Comparison of ENCODE assay signal across 22 cellular contexts in the genomic region with DNA sequence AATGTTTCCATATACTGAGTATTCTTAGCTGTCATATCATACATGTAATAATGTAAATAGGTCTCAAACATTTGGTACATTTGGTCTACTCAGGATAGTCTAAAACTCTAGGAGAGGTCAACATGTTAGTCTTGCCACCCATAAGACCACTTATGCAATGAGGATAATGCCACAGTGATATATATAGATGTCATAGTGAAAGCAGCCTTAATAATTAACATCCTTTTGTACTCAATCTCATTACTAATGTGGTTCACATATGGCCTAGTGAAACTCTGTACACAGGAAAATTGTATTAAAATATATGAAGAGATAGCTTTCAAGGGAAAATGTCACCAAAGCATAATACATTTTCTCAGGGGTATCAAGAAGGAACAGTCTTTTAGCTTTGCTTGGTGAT.
DNase-seq lines count a peak whose midpoint lies in the region; ATAC-seq, FAIRE-seq and TF ChIP-seq lines count a peak whose summit lies in the region.
"Had no signal": no experiment of that assay in that cellular context is flagged by ENCODE, and none has a peak within 500 bp of the region (broad histone marks: within the 10 kb centered on the region; RNA-seq: fewer than 3 reads in every experiment).

No MANE protein-coding gene starts in this region.

- no peak overlapping the region for H3K4me3 ChIP-seq in hepatocyte
- H3K4me3 ChIP-seq: heart right ventricle, thyroid gland had no signal

- ATAC-seq in GM19043 (IDR thresholded peaks at IDR 0.05; ENCODE audit: low read depth, unreplicated experiment) (peak; percentile 51), HG02642 (IDR thresholded peaks at IDR 0.05; ENCODE audit: poor library complexity, unreplicated experiment) (peak; percentile 43), HG03159 (IDR thresholded peaks at IDR 0.05; ENCODE audit: unreplicated experiment) (peak; percentile 66)
- ATAC-seq: CD8-positive, alpha-beta T cell; heart right ventricle; left lobe of liver; naive thymus-derived CD4-positive, alpha-beta T cell; stimulated activated naive CD8-positive, alpha-beta T cell treated with anti-CD3 and anti-CD28 coated beads, Interleukin-15, Interleukin-2, amounts not matched to agents 100 U/mL and 50 U/mL, for 24 hours had no signal

- H3K27ac ChIP-seq in hepatocyte, result no peak overlapping the region
- H3K27ac ChIP-seq: heart right ventricle, thyroid gland, WERI-Rb-1 had no signal

- no peaks in the 10 kb centered on the region for H3K27me3 ChIP-seq in hepatocyte
- H3K27me3 ChIP-seq: heart right ventricle, thyroid gland had no signal

- H3K36me3 ChIP-seq in hepatocyte (replicated peaks; ENCODE audit: insufficient read depth, low read depth), result no peaks in the 10 kb centered on the region
- H3K36me3 ChIP-seq: heart right ventricle, thyroid gland, WERI-Rb-1 had no signal

- no peak for TF ChIP-seq POLR2A in GM12892 (IDR thresholded peaks at IDR 0.05; ENCODE audit: low read depth, low read length)

- FAIRE-seq in GM12892 (lab: Jason Lieb, UNC), result no peak
- FAIRE-seq: G401.6 had no signal

- no peaks in the 10 kb centered on the region for H3K79me2 ChIP-seq in hepatocyte

- H2AFZ ChIP-seq in hepatocyte, result no peak overlapping the region

- TF ChIP-seq CTCF in hepatocyte (IDR thresholded peaks at IDR 0.05; ENCODE audit: poor library complexity), result no peak

- no peak for DNase-seq in hepatocyte (ENCODE audit: low spot score)
- DNase-seq in cerebellar cortex (ENCODE audit: low spot score), result no peak
- DNase-seq in GM12892 (ENCODE audit: insufficient read length), result no peak
- DNase-seq in AG20443 (ENCODE audit: low spot score), result no peak
- DNase-seq: activated CD4-positive, alpha-beta T cell treated with anti-CD3 and anti-CD28 coated beads, Interleukin-2, amount 50 U/mL, for 1 hour; activated CD8-positive, alpha-beta memory T cell treated with anti-CD3 and anti-CD28 coated beads, Interleukin-2, amount 50 U/mL, for 4 hours; activated naive CD8-positive, alpha-beta T cell treated with anti-CD3 and anti-CD28 coated beads, Interleukin-2, amount 10 ng/mL, durations not matched to agents 7 days and 5 days; CD8-positive, alpha-beta T cell; heart right ventricle; KBM-7; naive thymus-derived CD4-positive, alpha-beta T cell; NCI-H1436; retina; stimulated activated CD4-positive, alpha-beta T cell treated with anti-CD3 and anti-CD28 coated beads, Interleukin-4, amount 100 ng/mL, for 4 hours; stimulated activated naive CD8-positive, alpha-beta T cell treated with anti-CD3 and anti-CD28 coated beads, Interleukin-15, Interleukin-2, amounts not matched to agents 100 U/mL and 50 U/mL, for 24 hours; thyroid gland; WERI-Rb-1 had no signal

- H3K9me3 ChIP-seq in hepatocyte (ENCODE audit: low read depth), result no peaks in the 10 kb centered on the region
- H3K9me3 ChIP-seq: heart right ventricle, thyroid gland had no signal

- H3K4me2 ChIP-seq in hepatocyte, result no peak overlapping the region

- no peaks in the 10 kb centered on the region for H4K20me1 ChIP-seq in hepatocyte (ENCODE audit: insufficient read depth, poor library complexity, severe bottlenecking)

- no peaks in the 10 kb centered on the region for H3K9me2 ChIP-seq in hepatocyte (replicated peaks; ENCODE audit: insufficient read depth)

- peaks cover 3% of the 10 kb centered on the region for H3K4me1 ChIP-seq in hepatocyte (ENCODE audit: insufficient read depth)
- H3K4me1 ChIP-seq: heart right ventricle, thyroid gland had no signal
